Comparison of ENCODE assay signal across 24 cellular contexts in the genomic region with DNA sequence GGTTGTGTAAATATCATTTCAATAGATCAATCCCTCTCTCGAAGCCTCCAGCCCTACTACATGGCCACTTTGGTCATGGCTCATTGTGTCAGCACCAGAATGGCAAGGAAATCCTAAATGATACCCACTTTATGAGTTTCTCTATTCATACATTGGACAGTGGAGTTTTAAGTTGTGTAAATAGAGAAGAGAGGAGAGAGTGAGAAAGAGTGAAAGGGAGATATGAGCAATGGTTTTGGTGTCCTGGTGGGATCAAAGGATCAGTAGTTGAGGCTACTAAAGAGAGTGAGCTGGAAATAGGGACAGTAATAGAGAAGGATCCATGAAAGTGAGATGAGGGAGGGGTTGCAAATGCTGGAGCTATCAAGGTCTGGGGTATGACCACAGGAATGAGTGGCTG. TPM values are rescaled to one million over a fixed set of nuclear protein-coding genes. Genes with fewer than 3 reads are reported as not detected.
"Had no signal": no experiment of that assay in that cellular context is flagged by ENCODE, and none has a peak within 500 bp of the region (broad histone marks: within the 10 kb centered on the region; RNA-seq: fewer than 3 reads in every experiment).

No MANE protein-coding gene starts in this region.

- H3K27me3 Mint-ChIP-seq: effector memory CD8-positive, alpha-beta T cell; stimulated activated naive CD8-positive, alpha-beta T cell treated with anti-CD3 and anti-CD28 coated beads, Interleukin-15, Interleukin-2, amounts not matched to agents 100 ng/mL and 50 ng/mL, for 24 hours; T-helper 17 cell had no signal

- H3K27ac ChIP-seq: cardiac muscle cell, esophagus squamous epithelium, heart right ventricle, left ventricle myocardium inferior, psoas muscle, suprapubic skin, transverse colon, uterus, WERI-Rb-1 had no signal

- H3K4me3 Mint-ChIP-seq: effector memory CD8-positive, alpha-beta T cell; stimulated activated naive CD8-positive, alpha-beta T cell treated with anti-CD3 and anti-CD28 coated beads, Interleukin-15, Interleukin-2, amounts not matched to agents 100 ng/mL and 50 ng/mL, for 24 hours; T-helper 17 cell had no signal

- H3K27ac Mint-ChIP-seq: effector memory CD8-positive, alpha-beta T cell; stimulated activated naive CD8-positive, alpha-beta T cell treated with anti-CD3 and anti-CD28 coated beads, Interleukin-15, Interleukin-2, amounts not matched to agents 100 ng/mL and 50 ng/mL, for 24 hours; T-helper 17 cell had no signal

- H3K4me1 ChIP-seq: esophagus squamous epithelium, left ventricle myocardium inferior, psoas muscle, suprapubic skin, transverse colon, uterus had no signal

- H3K36me3 ChIP-seq: cardiac muscle cell, esophagus squamous epithelium, heart right ventricle, left ventricle myocardium inferior, suprapubic skin, transverse colon, uterus, WERI-Rb-1 had no signal

- DNase-seq: activated CD4-positive, alpha-beta T cell treated with anti-CD3 and anti-CD28 coated beads for 4 hours; activated naive CD4-positive, alpha-beta T cell; activated T-cell treated with anti-CD3 and anti-CD28 coated beads, Interleukin-2, amount 50 U/mL, for 1 hour; amniotic stem cell; dermis blood vessel endothelial cell; effector memory CD8-positive, alpha-beta T cell; esophagus squamous epithelium; heart right ventricle; kidney glomerular epithelial cell; left ventricle myocardium inferior; mammary epithelial cell; midbrain; psoas muscle; right cardiac atrium; stimulated activated CD4-positive, alpha-beta T cell treated with anti-CD3 and anti-CD28 coated beads, Interleukin-2, amount 100 ng/mL, for 24 hours; T-helper 17 cell; transverse colon; uterus; WERI-Rb-1 had no signal

- ATAC-seq: effector memory CD8-positive, alpha-beta T cell; heart right ventricle; psoas muscle; right cardiac atrium; T-helper 17 cell had no signal

- H3K9me3 Mint-ChIP-seq: effector memory CD8-positive, alpha-beta T cell; stimulated activated naive CD8-positive, alpha-beta T cell treated with anti-CD3 and anti-CD28 coated beads, Interleukin-15, Interleukin-2, amounts not matched to agents 100 ng/mL and 50 ng/mL, for 24 hours had no signal

- H3K4me3 ChIP-seq: cardiac muscle cell, esophagus squamous epithelium, heart right ventricle, left ventricle myocardium inferior, psoas muscle, suprapubic skin, transverse colon, uterus had no signal

- H3K27me3 ChIP-seq: cardiac muscle cell, heart right ventricle, transverse colon, uterus had no signal

- H3K9me3 ChIP-seq: esophagus squamous epithelium, heart right ventricle, left ventricle myocardium inferior, psoas muscle, suprapubic skin, transverse colon, uterus had no signal

RNA-seq across cellular contexts. Expression of gene GZMA, which starts 31.5 kb away (rescaled TPM):
- total RNA-seq: cardiac muscle cell, dermis blood vessel endothelial cell, mammary epithelial cell, osteocyte, suprapubic skin had no signal
- polyA plus RNA-seq: cardiac muscle cell, mammary epithelial cell had no signal

RNA-seq across cellular contexts. Expression of gene GZMK, which starts 46.9 kb away (rescaled TPM):
- total RNA-seq: cardiac muscle cell, dermis blood vessel endothelial cell, mammary epithelial cell, osteocyte, skeletal muscle tissue had no signal
- polyA plus RNA-seq: cardiac muscle cell, mammary epithelial cell had no signal
